19 cellular contexts compared by ENCODE assay signal in genomic region chr4:75889537-75890199, GRCh38. TPM values are rescaled to one million over a fixed set of nuclear protein-coding genes. Genes with fewer than 3 reads are reported as not detected.
DNase-seq lines count a peak whose midpoint lies in the region; ATAC-seq and TF ChIP-seq lines count a peak whose summit lies in the region.
"Had no signal": no experiment of that assay in that cellular context is flagged by ENCODE, and none has a peak within 500 bp of the region (broad histone marks: within the 10 kb centered on the region; RNA-seq: fewer than 3 reads in every experiment).

No MANE protein-coding gene starts in this region.

- H3K27ac Mint-ChIP-seq in endothelial cell (ENCODE audit: unreplicated experiment) = peak overlapping the region; percentile 6
- H3K27ac Mint-ChIP-seq: GM23338, H9 had no signal

- no peaks in the 10 kb centered on the region for H3K9me3 Mint-ChIP-seq in endothelial cell (ENCODE audit: unreplicated experiment)
- H3K9me3 Mint-ChIP-seq: CD4-positive, alpha-beta memory T cell; GM23338; H9 had no signal

- DNase-seq in COLO829 (ENCODE audit: low spot score) = peak; percentile 27
- no peak for DNase-seq in HEK293T (ENCODE audit: extremely low spot score)
- DNase-seq in endothelial cell (ENCODE audit: low spot score) = no peak
- DNase-seq in midbrain (lab: John Stamatoyannopoulos, UW) = peak; percentile 3
- DNase-seq in SW480 (ENCODE audit: low spot score) = no peak
- DNase-seq in stimulated activated CD4-positive, alpha-beta T cell treated with anti-CD3 and anti-CD28 coated beads, Interleukin-15, amount 100 ng/mL, for 24 hours = no peak
- DNase-seq in putamen (ENCODE audit: low spot score) = no peak
- DNase-seq: 8988T; ACHN; C1 segment of cervical spinal cord; Caco-2; CD4-positive, alpha-beta memory T cell; DMS153; DND-41; H9 had no signal

- no peak for ATAC-seq in GM21825 (IDR thresholded peaks at IDR 0.05; ENCODE audit: unreplicated experiment)
- ATAC-seq: A549, GM23338 had no signal

- H3K36me3 Mint-ChIP-seq in endothelial cell (ENCODE audit: low read depth, unreplicated experiment) = no peaks in the 10 kb centered on the region
- H3K36me3 Mint-ChIP-seq: CD4-positive, alpha-beta memory T cell had no signal

- H3K4me1 Mint-ChIP-seq in endothelial cell (ENCODE audit: unreplicated experiment) = peaks cover 8% of the 10 kb centered on the region
- H3K4me1 Mint-ChIP-seq: CD4-positive, alpha-beta memory T cell; GM23338; H9 had no signal

- POLR2A ChIA-PET in HEK293T (lab: Yijun Ruan, JAX) = no interaction called here

- TF ChIP-seq CTCF in endothelial cell (IDR thresholded peaks at IDR 0.05; ENCODE audit: unreplicated experiment) = no peak

- CTCF ChIA-PET in HEK293T (lab: Yijun Ruan, JAX) = interaction anchor here (0.6 kb wide), 1 partner anchor 19 kb away, joined by 5 read pairs; no protein-coding TSS in a partner anchor

- no peak overlapping the region for H3K4me3 Mint-ChIP-seq in endothelial cell (ENCODE audit: unreplicated experiment)
- H3K4me3 Mint-ChIP-seq: CD4-positive, alpha-beta memory T cell; GM23338 had no signal

- peaks cover 2% of the 10 kb centered on the region for H3K27me3 Mint-ChIP-seq in endothelial cell (ENCODE audit: unreplicated experiment)
- H3K27me3 Mint-ChIP-seq: CD4-positive, alpha-beta memory T cell had no signal

TF ChIP-seq in HEK293T, 16 proteins besides CTCF, POLR2A, EP300 and RAD21:
- peak; percentile 65 for TF ChIP-seq PKNOX1 (IDR thresholded peaks at IDR 0.05)
- TF ChIP-seq CTBP1 (IDR thresholded peaks at IDR 0.05; ENCODE audit: borderline replicate concordance) = no peak
- no peak for TF ChIP-seq TARDBP (IDR thresholded peaks at IDR 0.05)
- no peak for TF ChIP-seq SP1 (IDR thresholded peaks at IDR 0.05)
- TF ChIP-seq NFRKB (IDR thresholded peaks at IDR 0.05) = no peak
- no peak for TF ChIP-seq BHLHE40 (IDR thresholded peaks at IDR 0.05; ENCODE audit: borderline replicate concordance)
- no peak for TF ChIP-seq LEF1 (IDR thresholded peaks at IDR 0.05; ENCODE audit: borderline replicate concordance)
TF ChIP-seq in HEK293T: peak in this region for 1.

RNA-seq across cellular contexts. Expression of gene PPEF2, which starts 12.6 kb away (rescaled TPM):
- not detected for total RNA-seq in endothelial cell (ENCODE audit: unreplicated experiment)
- total RNA-seq: Caco-2, GM23338, H4, H9 had no signal

RNA-seq across cellular contexts. Expression of gene NAAA, which starts 51.1 kb away (rescaled TPM):
- total RNA-seq in endothelial cell (ENCODE audit: unreplicated experiment) = 4.0 TPM

Comparison
In these comparisons a context has a peak if more than half of its experiments do, and no peak if none do; other contexts are left out.
1. DNase-seq: peak in COLO829 (single experiment) and midbrain (single experiment); none in HEK293T (single experiment), endothelial cell (single experiment), SW480 (single experiment), stimulated activated CD4-positive, alpha-beta T cell treated with anti-CD3 and anti-CD28 coated beads, Interleukin-15, amount 100 ng/mL, for 24 hours (single experiment) and putamen (single experiment).